26 cellular contexts compared by ENCODE assay signal in genomic region chr4:24224446-24224845, GRCh38.
DNase-seq lines count a peak whose midpoint lies in the region; ATAC-seq, FAIRE-seq and TF ChIP-seq lines count a peak whose summit lies in the region.
"Had no signal": no experiment of that assay in that cellular context is flagged by ENCODE, and none has a peak within 500 bp of the region (broad histone marks: within the 10 kb centered on the region; RNA-seq: fewer than 3 reads in every experiment).

No MANE protein-coding gene starts in this region.

- POLR2A ChIA-PET in HepG2 (lab: Yijun Ruan, JAX): no interaction called here

- no peaks in the 10 kb centered on the region for H3K27me3 Mint-ChIP-seq in activated T-cell treated with anti-CD3 and anti-CD28 coated beads, Interleukin-2, amount 50 U/mL, for 24 hours
- H3K27me3 Mint-ChIP-seq: B cell; CD4-positive, alpha-beta T cell had no signal

- in situ Hi-C loops in HepG2 (cut with HindIII; ENCODE audit: extremely low pct_ligation_motif_present, low pct_unique_long_range_greater_than_20kb): no loop called here

- TF ChIP-seq EP300 in HepG2 (IDR thresholded peaks at IDR 0.05; ENCODE audit: low read depth in 2 of 2, low read length in 2 of 2) (no peak), HepG2 (CRISPR knock-in tag; IDR thresholded peaks at IDR 0.05; ENCODE audit: borderline replicate concordance) (no peak)

- no peak overlapping the region for H3K4me3 Mint-ChIP-seq in activated T-cell treated with anti-CD3 and anti-CD28 coated beads, Interleukin-2, amount 50 U/mL, for 24 hours
- H3K4me3 Mint-ChIP-seq: B cell; CD4-positive, alpha-beta T cell; CD8-positive, alpha-beta memory T cell had no signal

- peak; percentile 46 for ATAC-seq in HepG2
- ATAC-seq in GM18517 (IDR thresholded peaks at IDR 0.05; ENCODE audit: unreplicated experiment): no peak

- H3K9me3 ChIP-seq in hepatocyte (ENCODE audit: low read depth) (no peaks in the 10 kb centered on the region), HepG2 (ENCODE audit: low read length) (no peaks in the 10 kb centered on the region)
- H3K9me3 ChIP-seq: BLaER1 had no signal

- H3K4me1 ChIP-seq in hepatocyte (ENCODE audit: insufficient read depth) (no peaks in the 10 kb centered on the region), HepG2 (ENCODE audit: insufficient read depth, low read length) (no peaks in the 10 kb centered on the region)

- H3K79me2 ChIP-seq in hepatocyte (no peaks in the 10 kb centered on the region), HepG2 (ENCODE audit: insufficient read depth, low read length) (no peaks in the 10 kb centered on the region)

- no peak overlapping the region for H3K4me2 ChIP-seq in hepatocyte
- H3K4me2 ChIP-seq in HepG2 (ENCODE audit: low read depth, low read length): no peak overlapping the region
- H3K4me2 ChIP-seq: BLaER1 had no signal

- no peak for TF ChIP-seq RAD21 in HepG2 (CRISPR knock-in tag; IDR thresholded peaks at IDR 0.05)

- no peaks in the 10 kb centered on the region for H3K4me1 Mint-ChIP-seq in activated T-cell treated with anti-CD3 and anti-CD28 coated beads, Interleukin-2, amount 50 U/mL, for 24 hours (ENCODE audit: low read depth)
- H3K4me1 Mint-ChIP-seq: B cell; CD8-positive, alpha-beta memory T cell had no signal

- H3K27ac Mint-ChIP-seq in activated T-cell treated with anti-CD3 and anti-CD28 coated beads, Interleukin-2, amount 50 U/mL, for 24 hours: no peak overlapping the region
- H3K27ac Mint-ChIP-seq: B cell; CD4-positive, alpha-beta T cell; CD8-positive, alpha-beta memory T cell had no signal

- CTCF ChIA-PET in HepG2 (lab: Yijun Ruan, JAX; ENCODE audit: low intra/inter-chr PET ratio, low total read pairs): no interaction called here

- no peaks in the 10 kb centered on the region for H3K36me3 Mint-ChIP-seq in activated T-cell treated with anti-CD3 and anti-CD28 coated beads, Interleukin-2, amount 50 U/mL, for 24 hours (ENCODE audit: low read depth)

- H3K4me3 ChIP-seq in epithelial cell of esophagus (ENCODE audit: low read length) (no peak overlapping the region), hepatocyte (no peak overlapping the region), HepG2 (replicated peaks in 1 of 3; ENCODE audit: insufficient read depth in 1 of 3, low read depth in 2 of 3, low read length in 3 of 3) (no peak overlapping the region)
- H3K4me3 ChIP-seq: BLaER1, GM23248 had no signal

- TF ChIP-seq POLR2A in HepG2 (IDR thresholded peaks at IDR 0.05; ENCODE audit: insufficient read depth in 1 of 2, low read depth in 2 of 2, low read length in 2 of 2): no peak

- DNase-seq in DMS53 (lab: John Stamatoyannopoulos, UW) (peak; percentile 58), epithelial cell of esophagus (ENCODE audit: low read depth) (peak; percentile 87), hepatocyte (ENCODE audit: low spot score) (peak; percentile 9), HepG2 (ENCODE audit: low spot score) (peak; percentile 7), COLO668 (lab: John Stamatoyannopoulos, UW; ENCODE audit: unreplicated experiment) (no peak), NCI-H510A treated with DMSO at 0.1 percent for 48 hours (lab: John Stamatoyannopoulos, UW) (no peak)
- DNase-seq in activated T-cell treated with anti-CD3 and anti-CD28 coated beads, Interleukin-2, amount 50 U/mL, for 24 hours: no peak
- DNase-seq: Calu3; CD4-positive, alpha-beta T cell; CD8-positive, alpha-beta memory T cell; COR-L47; DMS79; EL; GF-D8; GM23248; H7; HCEC 1CT had no signal

- no peak for TF ChIP-seq CTCF in epithelial cell of esophagus (IDR thresholded peaks at IDR 0.05; ENCODE audit: insufficient read depth, low read depth, low read length, missing control alignments)
- no peak for TF ChIP-seq CTCF in hepatocyte (IDR thresholded peaks at IDR 0.05; ENCODE audit: poor library complexity)
- TF ChIP-seq CTCF in HepG2 (CRISPR knock-in tag; IDR thresholded peaks at IDR 0.05): no peak

- H3K27ac ChIP-seq in hepatocyte: no peak overlapping the region
- no peak overlapping the region for H3K27ac ChIP-seq in HepG2 (ENCODE audit: extremely low read length, insufficient read depth, low read length)
- H3K27ac ChIP-seq: 22Rv1, BLaER1, C4-2B, GM23248 had no signal

- H2AFZ ChIP-seq in hepatocyte: no peak overlapping the region
- no peak overlapping the region for H2AFZ ChIP-seq in HepG2 (ENCODE audit: low read length)
- H2AFZ ChIP-seq: GM23248 had no signal

- H3K36me3 ChIP-seq in hepatocyte (replicated peaks; ENCODE audit: insufficient read depth, low read depth) (no peaks in the 10 kb centered on the region), HepG2 (replicated peaks in 1 of 2; ENCODE audit: control insufficient read depth in 1 of 2, insufficient read depth in 2 of 2, low read length in 2 of 2) (no peaks in the 10 kb centered on the region)
- H3K36me3 ChIP-seq: BLaER1 had no signal

- WGBS in hepatocyte (ENCODE audit: low lambda C conversion rate, missing lambda C conversion rate): 72% methylated on average over 4 of the region's 4 CpGs
- WGBS in HepG2 (ENCODE audit: low lambda C conversion rate): 22% methylated on average over 4 of the region's 4 CpGs

- no peak overlapping the region for H3K9ac ChIP-seq in HepG2 (ENCODE audit: insufficient read depth, low read depth, low read length)
- H3K9ac ChIP-seq: BLaER1, GM23248 had no signal

- H3K27me3 ChIP-seq in hepatocyte (no peaks in the 10 kb centered on the region), HepG2 (ENCODE audit: control insufficient read depth in 1 of 2, insufficient read depth in 2 of 2, low read length in 2 of 2) (no peaks in the 10 kb centered on the region)
- H3K27me3 ChIP-seq: BLaER1 had no signal

- peaks cover 6% of the 10 kb centered on the region for H3K9me3 Mint-ChIP-seq in activated T-cell treated with anti-CD3 and anti-CD28 coated beads, Interleukin-2, amount 50 U/mL, for 24 hours

- no peak for FAIRE-seq in HepG2 (lab: Jason Lieb, UNC)
- FAIRE-seq: A204.1, GM12891, GM18507, H1 had no signal

- H3K9me2 ChIP-seq in hepatocyte (replicated peaks; ENCODE audit: insufficient read depth): no peaks in the 10 kb centered on the region

- no peaks in the 10 kb centered on the region for H4K20me1 ChIP-seq in hepatocyte (ENCODE audit: insufficient read depth, poor library complexity, severe bottlenecking)
- no peaks in the 10 kb centered on the region for H4K20me1 ChIP-seq in HepG2 (ENCODE audit: insufficient read depth, low read length)
- H4K20me1 ChIP-seq: BLaER1 had no signal

- intact Hi-C loops in HepG2 (cut with micrococcal nuclease; ENCODE audit: unreplicated experiment): no loop called here

- no TSS peak for BruUV-seq in HepG2 (replicated peaks; lab: Mats Ljungman, UMichigan)

TF ChIP-seq in HepG2, 621 proteins besides CTCF, POLR2A, EP300 and RAD21:
- no peak for TF ChIP-seq MED13 (CRISPR knock-in tag; IDR thresholded peaks at IDR 0.05)
- TF ChIP-seq CAMTA2 (CRISPR knock-in tag; IDR thresholded peaks at IDR 0.05; ENCODE audit: borderline replicate concordance): no peak
- peak; percentile 33 for TF ChIP-seq SKI (IDR thresholded peaks at IDR 0.05; ENCODE audit: partially characterized antibody)
- 0 out of 2 replicates have a peak, but pooled peaks have one; percentile 16 for TF ChIP-seq FOSL2 (CRISPR knock-in tag; IDR thresholded peaks at IDR 0.05)
- TF ChIP-seq BRCA1 (CRISPR knock-in tag; IDR thresholded peaks at IDR 0.05): no peak
- TF ChIP-seq RARA (CRISPR knock-in tag; IDR thresholded peaks at IDR 0.05): peak; percentile 53
- no peak for TF ChIP-seq BCL3 (CRISPR knock-in tag; IDR thresholded peaks at IDR 0.05)
- TF ChIP-seq CEBPB (IDR thresholded peaks at IDR 0.05; ENCODE audit: borderline replicate concordance, low read depth, low read length): peak; percentile 21; the same call in 1 of the 2 replicates
- no peak for TF ChIP-seq ZNF263 (CRISPR knock-in tag; IDR thresholded peaks at IDR 0.05)
TF ChIP-seq in HepG2: peak in this region for 4.

Comparison
In these comparisons a context has a peak if more than half of its experiments do, and no peak if none do; other contexts are left out.
1. DNase-seq: peak in DMS53 (single experiment), epithelial cell of esophagus (single experiment), hepatocyte (single experiment) and HepG2 (single experiment); none in COLO668 (single experiment), activated T-cell treated with anti-CD3 and anti-CD28 coated beads, Interleukin-2, amount 50 U/mL, for 24 hours (single experiment) and NCI-H510A treated with DMSO at 0.1 percent for 48 hours (single experiment).